Comparison of ENCODE assay signal across 17 cellular contexts in genomic region chr1:197786280-197786679, GRCh38.
"Had no signal": no experiment of that assay in that cellular context is flagged by ENCODE, and none has a peak within 500 bp of the region (broad histone marks: within the 10 kb centered on the region; RNA-seq: fewer than 3 reads in every experiment).

No MANE protein-coding gene starts in this region.

- FAIRE-seq: colon had no signal

- H3K27ac ChIP-seq: heart left ventricle, psoas muscle, testis, tibial nerve had no signal

- H3K36me3 ChIP-seq: heart left ventricle, tibial nerve had no signal

- H3K4me1 ChIP-seq: psoas muscle, testis, tibial nerve had no signal

- H3K4me3 ChIP-seq: heart left ventricle, psoas muscle, testis, tibial nerve had no signal

- ATAC-seq: effector memory CD8-positive, alpha-beta T cell; heart left ventricle; naive thymus-derived CD4-positive, alpha-beta T cell; psoas muscle; sciatic nerve; stimulated activated naive B cell treated with anti-CD40 and anti-IgM and Interleukin-4, amounts not matched to agents 10 μg/mL and 1 μg/mL and 100 μg/mL, for 72 hours; stimulated activated naive CD8-positive, alpha-beta T cell treated with anti-CD3 and anti-CD28 coated beads, Interleukin-15, amount 100 ng/mL, for 72 hours had no signal

- DNase-seq: effector memory CD8-positive, alpha-beta T cell; erythroblast; heart left ventricle; hippocampal formation; kidney glomerular epithelial cell; naive thymus-derived CD4-positive, alpha-beta T cell; nephron progenitor cell; psoas muscle; retina; stimulated activated CD4-positive, alpha-beta T cell treated with anti-CD3 and anti-CD28 coated beads, Interleukin-2, amount 100 ng/mL, for 24 hours; stimulated activated CD4-positive, alpha-beta T cell treated with anti-CD3 and anti-CD28 coated beads, Interleukin-4, amount 100 ng/mL, for 4 hours; stimulated activated naive B cell treated with anti-CD40 and anti-IgM and Interleukin-4, amounts not matched to agents 10 μg/mL and 1 μg/mL and 100 μg/mL, for 72 hours; stimulated activated naive CD8-positive, alpha-beta T cell treated with anti-CD3 and anti-CD28 coated beads, Interleukin-15, amount 100 ng/mL, for 72 hours; testis had no signal

- H3K27me3 ChIP-seq: heart left ventricle, testis, tibial nerve had no signal

- H3K9me3 ChIP-seq: psoas muscle, testis, tibial nerve had no signal
